18 cellular contexts compared by ENCODE assay signal in genomic region chr10:18313146-18313542, GRCh38.
DNase-seq lines count a peak whose midpoint lies in the region; TF ChIP-seq lines count a peak whose summit lies in the region.
"Had no signal": no experiment of that assay in that cellular context is flagged by ENCODE, and none has a peak within 500 bp of the region (broad histone marks: within the 10 kb centered on the region; RNA-seq: fewer than 3 reads in every experiment).

No MANE protein-coding gene starts in this region.

- no peak for TF ChIP-seq EP300 in esophagus muscularis mucosa (IDR thresholded peaks at IDR 0.05)

- CTCF ChIA-PET in OCI-LY7 (lab: Charles Lee; ENCODE audit: unreplicated experiment) = no interaction called here

- 64% methylated on average over 8 of the region's 10 CpGs for WGBS in esophagus muscularis mucosa

- H3K27me3 ChIP-seq in esophagus muscularis mucosa (no peaks in the 10 kb centered on the region), skeletal muscle tissue (ENCODE audit: control insufficient read depth in 3 of 3, insufficient read depth in 3 of 3, low read length in 3 of 3) (no peaks in the 10 kb centered on the region)
- H3K27me3 ChIP-seq: vagina had no signal

- no peak for TF ChIP-seq POLR2A in esophagus muscularis mucosa (IDR thresholded peaks at IDR 0.05; ENCODE audit: low read depth)

- BruUV-seq in OCI-LY7 (replicated peaks; lab: Mats Ljungman, UMichigan) = no TSS peak

- no peak overlapping the region for H3K4me3 ChIP-seq in OCI-LY7 (ENCODE audit: low read depth, low read length, poor library complexity, severe bottlenecking)
- H3K4me3 ChIP-seq in esophagus muscularis mucosa = peak overlapping the region; percentile 2 to 8 (median 5)
- peak overlapping the region; percentile 8 to 30 (median 16) for H3K4me3 ChIP-seq in skeletal muscle tissue (ENCODE audit: low read length in 3 of 3)
- H3K4me3 ChIP-seq: lower lobe of right lung, smooth muscle cell, vagina had no signal

- POLR2A ChIA-PET in OCI-LY7 (lab: Charles Lee) = interaction anchor here (0.5 kb wide), 1 partner anchor 1027 kb away, joined by 3 read pairs; no protein-coding TSS in a partner anchor

- H3K4me1 ChIP-seq in OCI-LY7 (ENCODE audit: insufficient read depth, low read length, poor library complexity, severe bottlenecking) (no peaks in the 10 kb centered on the region), esophagus muscularis mucosa (peaks cover 0 to 63% (median 60%) of the 10 kb centered on the region in 4 donors), skeletal muscle tissue (ENCODE audit: control insufficient read depth in 3 of 3, insufficient read depth in 3 of 3, low read length in 3 of 3) (peaks cover 0 to 3% (median 0%) of the 10 kb centered on the region in 3 donors)
- H3K4me1 ChIP-seq: lower lobe of right lung, vagina had no signal

- no peaks in the 10 kb centered on the region for H3K9me2 ChIP-seq in OCI-LY7 (ENCODE audit: insufficient read depth, low read length)

- no peak overlapping the region for H3K27ac ChIP-seq in OCI-LY7 (ENCODE audit: low read depth, low read length, poor library complexity, severe bottlenecking)
- peak overlapping the region; percentile 74 to 82 (median 78) for H3K27ac ChIP-seq in esophagus muscularis mucosa (replicated peaks in 1 of 4)
- peak overlapping the region; percentile 57 for H3K27ac ChIP-seq in skeletal muscle tissue (ENCODE audit: low read depth, low read length)
- H3K27ac ChIP-seq: KMS-11, lower lobe of right lung, vagina had no signal

- no peak overlapping the region for H3K4me2 ChIP-seq in OCI-LY7 (ENCODE audit: low read length)
- H3K4me2 ChIP-seq: KMS-11, smooth muscle cell had no signal

- no peaks in the 10 kb centered on the region for H3K9me3 ChIP-seq in OCI-LY7 (ENCODE audit: low read length)
- no peaks in the 10 kb centered on the region for H3K9me3 ChIP-seq in esophagus muscularis mucosa
- H3K9me3 ChIP-seq in skeletal muscle tissue (ENCODE audit: control insufficient read depth in 3 of 3, low read length in 3 of 3) = no peaks in the 10 kb centered on the region
- H3K9me3 ChIP-seq: lower lobe of right lung, vagina had no signal

- H4K20me1 ChIP-seq in OCI-LY7 (ENCODE audit: insufficient read depth, low read length) = no peaks in the 10 kb centered on the region

- DNase-seq in OCI-LY7 (ENCODE audit: low spot score) (no peak), esophagus muscularis mucosa (ENCODE audit: extremely low spot score) (no peak), left kidney (ENCODE audit: low read depth, low spot score) (peak; percentile 23), SKM-1 treated with dmso at 0.1 percent for 144 hours (lab: John Stamatoyannopoulos, UW; ENCODE audit: unreplicated experiment) (no peak), AG08395 (ENCODE audit: low spot score) (no peak)
- DNase-seq in activated T-cell treated with anti-CD3 and anti-CD28 coated beads, Interleukin-2, amount 50 U/mL, for 48 hours = no peak
- DNase-seq in NK-92 treated with Interleukin-12 subunit alpha and Interleukin-12 subunit beta, amount 100 ng/mL, for 24 hours (lab: John Stamatoyannopoulos, UW) = no peak
- DNase-seq: activated CD8-positive, alpha-beta memory T cell treated with anti-CD3 and anti-CD28 coated beads for 24 hours; CD8-positive, alpha-beta T cell; lower lobe of right lung; NCI-H2029; NCI-H510A; occipital lobe; stimulated activated CD4-positive, alpha-beta T cell treated with anti-CD3 and anti-CD28 coated beads, Interleukin-4, amount 100 ng/mL, for 4 hours had no signal

- intact Hi-C loops in OCI-LY7 (cut with micrococcal nuclease; ENCODE audit: unreplicated experiment) = no loop called here
- intact Hi-C loops in esophagus muscularis mucosa (cut with DNase I) = no loop called here

- no peak overlapping the region for H2AFZ ChIP-seq in OCI-LY7 (ENCODE audit: low read length)

- TF ChIP-seq CTCF in OCI-LY7 (conservative IDR thresholded peaks at IDR 0.05; ENCODE audit: low read length) (peak; percentile 10; the same call in 1 of the 2 replicates), esophagus muscularis mucosa (IDR thresholded peaks at IDR 0.05) (no peak)

- H3K36me3 ChIP-seq in OCI-LY7 (ENCODE audit: insufficient read depth, low read length) (no peaks in the 10 kb centered on the region), esophagus muscularis mucosa (no peaks in the 10 kb centered on the region), skeletal muscle tissue (ENCODE audit: control insufficient read depth in 3 of 3, insufficient read depth in 3 of 3, low read length in 3 of 3) (no peaks in the 10 kb centered on the region)
- H3K36me3 ChIP-seq: lower lobe of right lung, vagina had no signal

- H3K79me2 ChIP-seq in OCI-LY7 (ENCODE audit: insufficient read depth, low read depth, low read length) = no peaks in the 10 kb centered on the region

- no peak overlapping the region for H3K9ac ChIP-seq in skeletal muscle tissue (ENCODE audit: low read depth in 1 of 3, low read length in 3 of 3)
- H3K9ac ChIP-seq: KMS-11 had no signal
